Comparison of ENCODE assay signal across 7 cellular contexts in the genomic region with DNA sequence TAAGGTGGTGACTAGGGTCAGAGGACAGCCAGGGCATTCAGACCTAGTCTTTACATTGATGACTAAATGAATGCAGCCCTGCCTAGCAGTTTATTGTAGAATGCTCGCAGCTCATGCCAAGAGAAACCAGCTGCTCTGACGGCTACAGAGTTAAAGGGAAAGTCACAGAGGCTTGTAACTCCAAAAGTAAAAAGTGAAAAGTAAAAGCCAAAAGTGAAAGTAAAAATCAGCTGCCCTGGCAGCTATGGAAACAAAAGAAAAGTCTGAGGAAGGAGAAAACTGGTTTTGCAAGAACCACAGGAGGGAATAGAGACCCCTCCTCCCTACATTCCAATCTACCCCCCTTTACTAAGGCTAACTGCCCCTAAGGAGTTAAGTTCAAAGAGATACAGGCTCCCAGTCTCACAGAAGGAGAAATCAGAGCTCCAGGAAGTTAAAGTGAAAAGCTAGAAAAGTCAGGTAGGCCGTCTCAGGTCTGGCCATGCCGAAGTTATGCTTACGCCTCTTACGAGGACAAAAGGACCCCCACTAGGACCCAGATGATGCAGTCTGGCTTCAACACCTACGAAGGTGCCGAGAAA.
DNase-seq lines count a peak whose midpoint lies in the region; ATAC-seq lines count a peak whose summit lies in the region.

No MANE protein-coding gene starts in this region.

- peak overlapping the region; percentile 80 for H3K4me3 Mint-ChIP-seq in stimulated activated naive CD8-positive, alpha-beta T cell treated with anti-CD3 and anti-CD28 coated beads, Interleukin-15, amount 100 ng/mL, for 72 hours

- no peaks in the 10 kb centered on the region for H3K36me3 ChIP-seq in KOPT-K1 (ENCODE audit: insufficient read depth, low read length)

- H3K9me3 ChIP-seq in KOPT-K1 (ENCODE audit: insufficient read depth, low read length, poor library complexity, severe bottlenecking), result no peaks in the 10 kb centered on the region

- peak overlapping the region; percentile 86 to 95 for H3K27ac Mint-ChIP-seq in stimulated activated naive CD8-positive, alpha-beta T cell treated with anti-CD3 and anti-CD28 coated beads, Interleukin-15, amount 100 ng/mL, for 72 hours

- peaks cover 24% of the 10 kb centered on the region for H3K4me1 Mint-ChIP-seq in stimulated activated naive CD8-positive, alpha-beta T cell treated with anti-CD3 and anti-CD28 coated beads, Interleukin-15, amount 100 ng/mL, for 72 hours

- no peaks in the 10 kb centered on the region for H3K27me3 Mint-ChIP-seq in stimulated activated naive CD8-positive, alpha-beta T cell treated with anti-CD3 and anti-CD28 coated beads, Interleukin-15, amount 100 ng/mL, for 72 hours

- peak; percentile 59 for ATAC-seq in stimulated activated naive CD8-positive, alpha-beta T cell treated with anti-CD3 and anti-CD28 coated beads, Interleukin-15, amount 100 ng/mL, for 72 hours
- ATAC-seq in HG02885 (IDR thresholded peaks at IDR 0.05; ENCODE audit: poor library complexity, unreplicated experiment), result no peak

- H3K27ac ChIP-seq in KOPT-K1 (ENCODE audit: low read depth, low read length, poor library complexity, severe bottlenecking), result peak overlapping the region; percentile 65

- H3K9me3 Mint-ChIP-seq in stimulated activated naive CD8-positive, alpha-beta T cell treated with anti-CD3 and anti-CD28 coated beads, Interleukin-15, amount 100 ng/mL, for 72 hours, result no peaks in the 10 kb centered on the region

- DNase-seq in astrocyte of the hippocampus (ENCODE audit: low read depth, low spot score), result peak; percentile 38
- peak; percentile 22 for DNase-seq in iris pigment epithelial cell (ENCODE audit: low read depth)
- DNase-seq in stimulated activated naive CD8-positive, alpha-beta T cell treated with anti-CD3 and anti-CD28 coated beads, Interleukin-15, amount 100 ng/mL, for 72 hours, result no peak
- no peak for DNase-seq in DMS153 (lab: John Stamatoyannopoulos, UW)
- DNase-seq in amniotic stem cell (lab: John Stamatoyannopoulos, UW), result no peak

Comparison
In these comparisons a context has a peak if more than half of its experiments do, and no peak if none do; other contexts are left out.
1. DNase-seq: peak in astrocyte of the hippocampus (single experiment) and iris pigment epithelial cell (single experiment); none in stimulated activated naive CD8-positive, alpha-beta T cell treated with anti-CD3 and anti-CD28 coated beads, Interleukin-15, amount 100 ng/mL, for 72 hours (0 of 2), DMS153 (single experiment) and amniotic stem cell (single experiment).